25 cellular contexts compared by ENCODE assay signal in the genomic region with DNA sequence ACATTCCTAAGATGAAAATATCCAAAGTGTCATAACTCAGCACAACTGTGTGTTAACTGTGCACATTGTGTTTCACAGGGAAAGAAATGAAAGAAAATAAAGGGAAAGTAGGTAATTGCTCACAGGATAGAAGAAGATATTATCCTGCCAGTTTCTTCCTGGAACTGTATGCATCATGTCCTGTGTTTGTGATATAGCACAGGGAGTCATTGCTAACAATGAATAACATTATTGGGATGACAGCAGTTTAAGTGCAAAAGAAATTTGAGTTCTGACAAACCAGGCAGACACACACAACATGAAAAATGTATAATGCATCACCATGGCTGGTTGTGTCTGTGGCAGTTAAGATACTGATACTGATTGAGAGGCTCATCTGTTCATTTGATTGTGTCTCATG.
DNase-seq lines count a peak whose midpoint lies in the region; ATAC-seq, FAIRE-seq and TF ChIP-seq lines count a peak whose summit lies in the region.
"Had no signal": no experiment of that assay in that cellular context is flagged by ENCODE, and none has a peak within 500 bp of the region (broad histone marks: within the 10 kb centered on the region; RNA-seq: fewer than 3 reads in every experiment).

No MANE protein-coding gene starts in this region.

- TF ChIP-seq EP300 in neural cell (conservative IDR thresholded peaks at IDR 0.05; ENCODE audit: poor library complexity, severe bottlenecking): peak; percentile 96

- no peak overlapping the region for H3K4me2 ChIP-seq in PC-3 (ENCODE audit: low read length)
- H3K4me2 ChIP-seq in neural cell (ENCODE audit: low read length): no peak overlapping the region

- ATAC-seq in PC-3 (no peak), right cardiac atrium (no peak), left ventricle myocardium superior (no peak)
- ATAC-seq: HepG2 had no signal

- H4K20me1 ChIP-seq in PC-3 (ENCODE audit: low read length) (no peaks in the 10 kb centered on the region), neural cell (ENCODE audit: insufficient read depth) (no peaks in the 10 kb centered on the region)

- peak; percentile 36 for TF ChIP-seq RAD21 in neural cell (conservative IDR thresholded peaks at IDR 0.05)

- intact Hi-C loops in PC-3 (cut with micrococcal nuclease) (no loop called here), right cardiac atrium (cut with DNase I) (no loop called here), left ventricle myocardium superior (cut with micrococcal nuclease) (no loop called here)

- H3K9ac ChIP-seq in PC-3 (ENCODE audit: low read length) (no peak overlapping the region), neural cell (ENCODE audit: low read length) (no peak overlapping the region)

- no TSS peak for BruUV-seq in PC-3 (replicated peaks; lab: Mats Ljungman, UMichigan)

- H3K27ac ChIP-seq in PC-3 (ENCODE audit: low read length) (no peak overlapping the region), neural cell (ENCODE audit: low read length) (no peak overlapping the region), right cardiac atrium (ENCODE audit: low read length) (no peak overlapping the region)

- H2AFZ ChIP-seq in PC-3 (ENCODE audit: low read length): no peak overlapping the region
- no peak overlapping the region for H2AFZ ChIP-seq in neural cell (ENCODE audit: low read depth, low read length)

- H3K4me3 ChIP-seq in PC-3 (ENCODE audit: low read length): no peak overlapping the region
- H3K4me3 ChIP-seq in epithelial cell of esophagus (ENCODE audit: low read length): no peak overlapping the region
- H3K4me3 ChIP-seq in neural cell (ENCODE audit: low read length): no peak overlapping the region
- H3K4me3 ChIP-seq in right cardiac atrium (ENCODE audit: low read length): no peak overlapping the region

- H3K9me3 ChIP-seq in PC-3 (ENCODE audit: low read length) (no peaks in the 10 kb centered on the region), neural cell (ENCODE audit: low read length) (no peaks in the 10 kb centered on the region), right cardiac atrium (ENCODE audit: control insufficient read depth, low read length) (no peaks in the 10 kb centered on the region)

- CTCF ChIA-PET in PC-3 (lab: Charles Lee): no interaction called here

- H3K9me2 ChIP-seq in PC-3 (replicated peaks; ENCODE audit: low read length) (no peaks in the 10 kb centered on the region), neural cell (ENCODE audit: insufficient read depth, low read length) (no peaks in the 10 kb centered on the region)

- H3K36me3 ChIP-seq in PC-3 (ENCODE audit: low read depth, low read length) (no peaks in the 10 kb centered on the region), neural cell (ENCODE audit: insufficient read depth, low read length) (no peaks in the 10 kb centered on the region)

- FAIRE-seq in GM19239 (lab: Jason Lieb, UNC): no peak
- FAIRE-seq: D721Med, HepG2, RCC 7860 had no signal

- no peaks in the 10 kb centered on the region for H3K4me1 ChIP-seq in PC-3 (ENCODE audit: insufficient read depth, low read length)
- H3K4me1 ChIP-seq in right cardiac atrium (ENCODE audit: control insufficient read depth, insufficient read depth, low read length): no peaks in the 10 kb centered on the region

- DNase-seq in EH (ENCODE audit: low read depth) (peak; percentile 23), PC-3 (peak; percentile 38), epithelial cell of esophagus (ENCODE audit: low read depth) (peak; percentile 6), mesenteric fat pad (ENCODE audit: low spot score) (no peak), right cardiac atrium (no peak), GM19239 (ENCODE audit: insufficient read length, low spot score) (no peak), left ventricle myocardium superior (no peak)
- DNase-seq: DMS53; EL; GF-D8; H7; KBM-7; NCI-H1092 treated with DMSO at 0.1 percent for 48 hours; NCI-H1436 treated with DMSO at 0.1 percent for 48 hours; NCI-H1930; NCI-H226; NCI-H510A treated with DMSO at 0.1 percent for 48 hours; NCI-H748 treated with DMSO at 0.1 percent for 48 hours; NK-92 treated with Interleukin-12 subunit alpha and Interleukin-12 subunit beta, amount 100 ng/mL, for 24 hours; Right ventricle myocardium superior; SW 1271 had no signal

- H3F3A ChIP-seq in PC-3 (ENCODE audit: low read length, unreplicated experiment) (no peaks in the 10 kb centered on the region), neural cell (ENCODE audit: insufficient read depth, low read length, poor library complexity, severe bottlenecking) (peaks cover 3% of the 10 kb centered on the region)

- TF ChIP-seq CTCF in PC-3 (conservative IDR thresholded peaks at IDR 0.05; ENCODE audit: low read depth, low read length) (no peak), epithelial cell of esophagus (IDR thresholded peaks at IDR 0.05; ENCODE audit: insufficient read depth, low read depth, low read length, missing control alignments) (no peak), neural cell (IDR thresholded peaks at IDR 0.05; ENCODE audit: poor library complexity, severe bottlenecking) (no peak)

- no peaks in the 10 kb centered on the region for H3K79me2 ChIP-seq in PC-3 (ENCODE audit: low read length)
- H3K79me2 ChIP-seq in neural cell (replicated peaks; ENCODE audit: insufficient read depth, low read length): no peaks in the 10 kb centered on the region

- POLR2A ChIA-PET in PC-3 (lab: Charles Lee; ENCODE audit: unreplicated experiment): no interaction called here

- H3K27me3 ChIP-seq in PC-3 (ENCODE audit: low read length): no peaks in the 10 kb centered on the region
- H3K27me3 ChIP-seq in neural cell (ENCODE audit: insufficient read depth, low read depth, low read length): no peaks in the 10 kb centered on the region
- no peaks in the 10 kb centered on the region for H3K27me3 ChIP-seq in right cardiac atrium (ENCODE audit: control insufficient read depth, insufficient read depth)

TF ChIP-seq in neural cell, 6 proteins besides CTCF, POLR2A, EP300 and RAD21:
- peak; percentile 89 for TF ChIP-seq REST (IDR thresholded peaks at IDR 0.05; ENCODE audit: borderline replicate concordance)
- no peak for TF ChIP-seq SMC3 (conservative IDR thresholded peaks at IDR 0.05; ENCODE audit: poor library complexity)
- TF ChIP-seq TAF1 (IDR thresholded peaks at IDR 0.05; ENCODE audit: low read depth): no peak
- no peak for TF ChIP-seq MXI1 (conservative IDR thresholded peaks at IDR 0.05; ENCODE audit: poor library complexity, severe bottlenecking)
- no peak for TF ChIP-seq EZH2 (IDR thresholded peaks at IDR 0.05; ENCODE audit: borderline replicate concordance, insufficient read depth, low read length, poor library complexity, severe bottlenecking)
- peak; percentile 96 for TF ChIP-seq POLR2AphosphoS5 (IDR thresholded peaks at IDR 0.05)

Comparison
In these comparisons a context has a peak if more than half of its experiments do, and no peak if none do; other contexts are left out.
1. DNase-seq: peak in EH (single experiment), PC-3 (single experiment) and epithelial cell of esophagus (single experiment); none in mesenteric fat pad (single experiment), right cardiac atrium (0 of 3), GM19239 (single experiment) and left ventricle myocardium superior (single experiment).